17 cellular contexts compared by ENCODE assay signal in genomic region chr17:43542854-43543253, GRCh38. TPM values are rescaled to one million over a fixed set of nuclear protein-coding genes. Genes with fewer than 3 reads are reported as not detected.
DNase-seq lines count a peak whose midpoint lies in the region; ATAC-seq and TF ChIP-seq lines count a peak whose summit lies in the region.
"Had no signal": no experiment of that assay in that cellular context is flagged by ENCODE, and none has a peak within 500 bp of the region (broad histone marks: within the 10 kb centered on the region; RNA-seq: fewer than 3 reads in every experiment).

No MANE protein-coding gene starts in this region.

- CTCF ChIA-PET in PC-3 (lab: Charles Lee): interaction anchor here (1.0 kb wide), 1 partner anchor 20 kb away, joined by 3 read pairs; no protein-coding TSS in a partner anchor
- CTCF ChIA-PET in CD8-positive, alpha-beta T cell (lab: Charles Lee): interaction anchor here (0.7 kb wide), 1 partner anchor 34 kb away, joined by 4 read pairs; no protein-coding TSS in a partner anchor

- H3K36me3 Mint-ChIP-seq in GM23338 (ENCODE audit: low read depth) (peaks cover 31% of the 10 kb centered on the region), glutamatergic neuron (ENCODE audit: unreplicated experiment) (no peaks in the 10 kb centered on the region), nephron progenitor cell (ENCODE audit: low read depth) (no peaks in the 10 kb centered on the region), chondrocyte (ENCODE audit: low read depth) (no peaks in the 10 kb centered on the region)
- no peaks in the 10 kb centered on the region for H3K36me3 Mint-ChIP-seq in CD8-positive, alpha-beta T cell

- no peaks in the 10 kb centered on the region for H3K36me3 ChIP-seq in GM23338 (ENCODE audit: insufficient read depth)
- H3K36me3 ChIP-seq in PC-3 (ENCODE audit: low read depth, low read length): no peaks in the 10 kb centered on the region
- H3K36me3 ChIP-seq in CD8-positive, alpha-beta T cell (ENCODE audit: insufficient read depth, low read length): no peaks in the 10 kb centered on the region
- H3K36me3 ChIP-seq: BLaER1 treated with 17β-estradiol and CSF1 and Interleukin-3, amounts not matched to agents 10 nM and 100 nM had no signal

- H3K9me2 ChIP-seq in GM23338 (ENCODE audit: insufficient read depth) (no peaks in the 10 kb centered on the region), PC-3 (replicated peaks; ENCODE audit: low read length) (no peaks in the 10 kb centered on the region)

- H3K4me3 ChIP-seq in GM23338: peak overlapping the region; percentile 74
- no peak overlapping the region for H3K4me3 ChIP-seq in PC-3 (ENCODE audit: low read length)
- no peak overlapping the region for H3K4me3 ChIP-seq in CD8-positive, alpha-beta T cell (ENCODE audit: low read depth, low read length)
- H3K4me3 ChIP-seq: BLaER1 treated with 17β-estradiol and CSF1 and Interleukin-3, amounts not matched to agents 10 nM and 100 nM; SK-N-MC had no signal

- H3K4me2 ChIP-seq in GM23338 (peak overlapping the region; percentile 90), PC-3 (ENCODE audit: low read length) (peak overlapping the region; percentile 90; the same call in 1 of the 2 replicates)

- 0 out of 2 replicates have a peak, but pooled peaks cover 11% of the 10 kb centered on the region for H3K27me3 ChIP-seq in GM23338 (ENCODE audit: insufficient read depth)
- no peaks in the 10 kb centered on the region for H3K27me3 ChIP-seq in PC-3 (ENCODE audit: low read length)
- H3K27me3 ChIP-seq in CD8-positive, alpha-beta T cell (ENCODE audit: insufficient read depth, low read length): peaks cover 14% of the 10 kb centered on the region

- H3K4me3 Mint-ChIP-seq in GM23338 (peak overlapping the region; percentile 99), glutamatergic neuron (ENCODE audit: unreplicated experiment) (peak overlapping the region; percentile 34), nephron progenitor cell (peak overlapping the region; percentile 92), chondrocyte (ENCODE audit: unreplicated experiment) (no peak overlapping the region)
- H3K4me3 Mint-ChIP-seq in CD8-positive, alpha-beta T cell: no peak overlapping the region

- H3K27me3 Mint-ChIP-seq in GM23338 (ENCODE audit: insufficient read depth, low read depth, poor library complexity) (peaks cover 25% of the 10 kb centered on the region), glutamatergic neuron (ENCODE audit: unreplicated experiment) (peaks cover 29% of the 10 kb centered on the region), nephron progenitor cell (ENCODE audit: low read depth, poor library complexity) (peaks cover 37% of the 10 kb centered on the region), chondrocyte (ENCODE audit: low read depth) (peaks cover 24% of the 10 kb centered on the region)
- peaks cover 32% of the 10 kb centered on the region for H3K27me3 Mint-ChIP-seq in CD8-positive, alpha-beta T cell (ENCODE audit: low read depth)

- H3K9ac ChIP-seq in PC-3 (ENCODE audit: low read length): no peak overlapping the region
- H3K9ac ChIP-seq: BLaER1 treated with 17β-estradiol and CSF1 and Interleukin-3, amounts not matched to agents 10 nM and 100 nM had no signal

- H3K9me3 Mint-ChIP-seq in GM23338 (no peaks in the 10 kb centered on the region; the same call in 2 of the 3 replicates), glutamatergic neuron (ENCODE audit: unreplicated experiment) (peaks cover 7% of the 10 kb centered on the region), nephron progenitor cell (no peaks in the 10 kb centered on the region), chondrocyte (ENCODE audit: low read depth) (no peaks in the 10 kb centered on the region)
- H3K9me3 Mint-ChIP-seq in CD8-positive, alpha-beta T cell: no peaks in the 10 kb centered on the region

- intact Hi-C loops in PC-3 (cut with micrococcal nuclease): no loop called here
- intact Hi-C loops in CD8-positive, alpha-beta T cell (cut with DNase I, micrococcal nuclease): no loop called here

- H4K20me1 ChIP-seq in GM23338 (replicated peaks; ENCODE audit: insufficient read depth) (peaks cover 32% of the 10 kb centered on the region), PC-3 (ENCODE audit: low read length) (no peaks in the 10 kb centered on the region)

- ATAC-seq in GM23338: no peak
- ATAC-seq in PC-3: no peak
- no peak for ATAC-seq in HG03457 (IDR thresholded peaks at IDR 0.05; ENCODE audit: unreplicated experiment)
- no peak for ATAC-seq in CD8-positive, alpha-beta T cell

- DNase-seq in GM23338 (ENCODE audit: low spot score) (peak; percentile 32), PC-3 (no peak), glutamatergic neuron (no peak), nephron progenitor cell (peak; percentile 45), chondrocyte (ENCODE audit: low spot score) (no peak), DMS53 (lab: John Stamatoyannopoulos, UW) (no peak)
- no peak for DNase-seq in CD8-positive, alpha-beta T cell
- DNase-seq: GOT3, KBM-7, NCI-H1436, NCI-H2029, NCI-H2171, NCI-H446 treated with DMSO at 0.1 percent for 48 hours, Right ventricle myocardium superior had no signal

- POLR2A ChIA-PET in PC-3 (lab: Charles Lee; ENCODE audit: unreplicated experiment): no interaction called here
- POLR2A ChIA-PET in CD8-positive, alpha-beta T cell (lab: Charles Lee): no interaction called here

- H3K27ac ChIP-seq in GM23338 (ENCODE audit: low read depth): peak overlapping the region; percentile 61; the same call in 1 of the 2 replicates
- H3K27ac ChIP-seq in PC-3 (ENCODE audit: low read length): no peak overlapping the region
- no peak overlapping the region for H3K27ac ChIP-seq in CD8-positive, alpha-beta T cell (ENCODE audit: low read depth, low read length)
- H3K27ac ChIP-seq: BLaER1 treated with 17β-estradiol and CSF1 and Interleukin-3, amounts not matched to agents 10 nM and 100 nM; SK-N-MC had no signal

- H3K27ac Mint-ChIP-seq in GM23338 (peak overlapping the region; percentile 70), glutamatergic neuron (ENCODE audit: unreplicated experiment) (no peak overlapping the region), nephron progenitor cell (peak overlapping the region; percentile 4), chondrocyte (ENCODE audit: unreplicated experiment) (no peak overlapping the region)
- H3K27ac Mint-ChIP-seq in CD8-positive, alpha-beta T cell: no peak overlapping the region

- no peak overlapping the region for H2AFZ ChIP-seq in GM23338
- no peak overlapping the region for H2AFZ ChIP-seq in PC-3 (ENCODE audit: low read length)

- H3K9me3 ChIP-seq in PC-3 (ENCODE audit: low read length): no peaks in the 10 kb centered on the region
- no peaks in the 10 kb centered on the region for H3K9me3 ChIP-seq in CD8-positive, alpha-beta T cell (ENCODE audit: low read length)
- H3K9me3 ChIP-seq: BLaER1 treated with 17β-estradiol and CSF1 and Interleukin-3, amounts not matched to agents 10 nM and 100 nM had no signal

- H3K4me1 ChIP-seq in GM23338 (ENCODE audit: insufficient read depth): peaks cover 71% of the 10 kb centered on the region
- H3K4me1 ChIP-seq in PC-3 (ENCODE audit: insufficient read depth, low read length): peaks cover 33% of the 10 kb centered on the region
- H3K4me1 ChIP-seq in CD8-positive, alpha-beta T cell (ENCODE audit: insufficient read depth, low read length): peaks cover 16% of the 10 kb centered on the region

- TF ChIP-seq CTCF in GM23338 (conservative IDR thresholded peaks at IDR 0.05; ENCODE audit: low read depth in 2 of 2): no peak
- TF ChIP-seq CTCF in PC-3 (conservative IDR thresholded peaks at IDR 0.05; ENCODE audit: low read depth, low read length): no peak
- no peak for TF ChIP-seq CTCF in glutamatergic neuron (IDR thresholded peaks at IDR 0.05; ENCODE audit: partially characterized antibody, unreplicated experiment)
- TF ChIP-seq CTCF in nephron progenitor cell (IDR thresholded peaks at IDR 0.05): no peak
- TF ChIP-seq CTCF in chondrocyte (IDR thresholded peaks at IDR 0.05): no peak
- TF ChIP-seq CTCF in CD8-positive, alpha-beta T cell (IDR thresholded peaks at IDR 0.05): no peak

- peaks cover 10% of the 10 kb centered on the region; the same call in 1 of the 2 replicates for H3F3A ChIP-seq in GM23338 (replicated peaks; ENCODE audit: low read depth)
- H3F3A ChIP-seq in PC-3 (ENCODE audit: low read length, unreplicated experiment): no peaks in the 10 kb centered on the region

- H3K4me1 Mint-ChIP-seq in GM23338 (peaks cover 71% of the 10 kb centered on the region), glutamatergic neuron (ENCODE audit: low read depth, unreplicated experiment) (peaks cover 12% of the 10 kb centered on the region), nephron progenitor cell (peaks cover 77% of the 10 kb centered on the region), chondrocyte (ENCODE audit: low read depth) (peaks cover 27% of the 10 kb centered on the region)
- peaks cover 23% of the 10 kb centered on the region for H3K4me1 Mint-ChIP-seq in CD8-positive, alpha-beta T cell (ENCODE audit: low read depth)

- no TSS peak for BruUV-seq in PC-3 (replicated peaks; lab: Mats Ljungman, UMichigan)

- H3K79me2 ChIP-seq in GM23338 (replicated peaks; ENCODE audit: insufficient read depth): peaks cover 71% of the 10 kb centered on the region
- H3K79me2 ChIP-seq in PC-3 (ENCODE audit: low read length): peaks cover 57% of the 10 kb centered on the region

TF ChIP-seq in GM23338, 12 proteins besides CTCF, POLR2A, EP300 and RAD21 (continues in another document):
- TF ChIP-seq EZH2 (IDR thresholded peaks at IDR 0.05; ENCODE audit: low read depth, unreplicated experiment) (no peak), STAT1 (IDR thresholded peaks at IDR 0.05; ENCODE audit: unreplicated experiment) (no peak), ZNF114 (CRISPR knock-in tag; IDR thresholded peaks at IDR 0.05) (no peak), ETS1 (IDR thresholded peaks at IDR 0.05) (no peak)

RNA-seq across cellular contexts. Expression of gene ETV4, which starts 3.3 kb away (rescaled TPM):
- total RNA-seq in GM23338 (2014; rRNA removed; shearing (Covaris generic)): 126 and 149 TPM in 2 replicates
- polyA plus RNA-seq in GM23338 (2016; fragmentation: Nextera tagmentation; extraction: Ambion mirVana): 93.1 and 97.2 TPM in 2 replicates
- total RNA-seq in PC-3 (2014; rRNA removed) (143 and 147 TPM in 2 replicates), glutamatergic neuron (ENCODE audit: unreplicated experiment) (not detected), chondrocyte (1.1 to 1.2 TPM (median 1.1 TPM) in 3 replicates)
- total RNA-seq in CD8-positive, alpha-beta T cell: not detected

RNA-seq across cellular contexts. Expression of gene DHX8, which starts 59.1 kb away (rescaled TPM):
- 27.3 and 35.3 TPM in 2 replicates for total RNA-seq in GM23338 (2014; rRNA removed; shearing (Covaris generic))
- 81.1 and 89.2 TPM in 2 replicates for polyA plus RNA-seq in GM23338 (2016; fragmentation: Nextera tagmentation; extraction: Ambion mirVana)
- 34.5 and 41.9 TPM in 2 replicates for total RNA-seq in PC-3 (2014; rRNA removed)
- 71.9 TPM for total RNA-seq in glutamatergic neuron (ENCODE audit: unreplicated experiment)
- total RNA-seq in chondrocyte: 39.0 to 49.6 TPM (median 49.2 TPM) in 3 replicates
- total RNA-seq in CD8-positive, alpha-beta T cell: 100 to 1,000 TPM; 125 to 130 TPM

Comparison
In these comparisons a context has a peak if more than half of its experiments do, and no peak if none do; other contexts are left out.
1. DNase-seq: peak in GM23338 (single experiment) and nephron progenitor cell (single experiment); none in PC-3 (single experiment), glutamatergic neuron (single experiment), chondrocyte (single experiment), CD8-positive, alpha-beta T cell (0 of 7) and DMS53 (single experiment).
2. H3K27ac Mint-ChIP-seq: peak in GM23338 (single experiment) and nephron progenitor cell (single experiment); none in glutamatergic neuron (single experiment), chondrocyte (single experiment) and CD8-positive, alpha-beta T cell (single experiment).
3. H3K4me3 Mint-ChIP-seq: peak in GM23338 (single experiment), glutamatergic neuron (single experiment) and nephron progenitor cell (single experiment); none in chondrocyte (single experiment) and CD8-positive, alpha-beta T cell (single experiment).
4. RNA of gene ETV4, which starts 3.3 kb away (total RNA-seq): 126 to 149 TPM in GM23338 and 143 to 147 TPM in PC-3; 1.1 to 1.2 TPM in chondrocyte, not detected in glutamatergic neuron (single experiment) and not detected in CD8-positive, alpha-beta T cell; every median in the first group is over 10 times any median in the second.